ENCODE assay signal across 13 cellular contexts in genomic region chr20:56460459-56460858, GRCh38. TPM values are rescaled to one million over a fixed set of nuclear protein-coding genes. Genes with fewer than 3 reads are reported as not detected.
DNase-seq lines count a peak whose midpoint lies in the region; ATAC-seq and TF ChIP-seq lines count a peak whose summit lies in the region.
"Had no signal": no experiment of that assay in that cellular context is flagged by ENCODE, and none has a peak within 500 bp of the region (broad histone marks: within the 10 kb centered on the region; RNA-seq: fewer than 3 reads in every experiment).

No MANE protein-coding gene starts in this region.

- no peaks in the 10 kb centered on the region for H3K36me3 Mint-ChIP-seq in CD4-positive, CD25-positive, alpha-beta regulatory T cell
- peaks cover 11% of the 10 kb centered on the region for H3K36me3 Mint-ChIP-seq in activated T-helper 2 cell treated with anti-CD3 and anti-CD28 coated beads, Interferon-gamma antibody, Interleukin-2, Interleukin-4, amounts not matched to agents 10 μg/mL and 5 μg/mL and 100 μg/mL, durations not matched to agents 14 hours and 24 hours and 36 hours (ENCODE audit: low read depth)
- no peaks in the 10 kb centered on the region for H3K36me3 Mint-ChIP-seq in memory B cell

- DNase-seq in CD4-positive, CD25-positive, alpha-beta regulatory T cell = peak; percentile 9 to 75 (median 64)
- DNase-seq in DND-41 (no peak), memory B cell (ENCODE audit: low spot score in 2 of 2) (no peak), NAMALWA (ENCODE audit: low spot score) (no peak)
- peak; percentile 46 for DNase-seq in activated T-helper 2 cell treated with anti-CD3 and anti-CD28 coated beads, Interferon-gamma antibody, Interleukin-2, Interleukin-4, amounts not matched to agents 10 μg/mL and 5 μg/mL and 100 μg/mL, durations not matched to agents 14 hours and 24 hours and 36 hours (ENCODE audit: low spot score)
- DNase-seq: NCI-H446 treated with DMSO at 0.1 percent for 48 hours, transverse colon had no signal

- no peak overlapping the region for H2AFZ ChIP-seq in DND-41 (ENCODE audit: low read depth, low read length)

- H3K4me3 Mint-ChIP-seq in CD4-positive, CD25-positive, alpha-beta regulatory T cell = no peak overlapping the region
- H3K4me3 Mint-ChIP-seq in activated T-helper 2 cell treated with anti-CD3 and anti-CD28 coated beads, Interferon-gamma antibody, Interleukin-2, Interleukin-4, amounts not matched to agents 10 μg/mL and 5 μg/mL and 100 μg/mL, durations not matched to agents 14 hours and 24 hours and 36 hours (ENCODE audit: low read depth) = no peak overlapping the region
- no peak overlapping the region for H3K4me3 Mint-ChIP-seq in memory B cell
- H3K4me3 Mint-ChIP-seq: dendritic cell treated with granulocyte-macrophage colony-stimulating factor and Interleukin-4, amounts not matched to agents 40 ng/mL and 50 ng/mL, for 4 days had no signal

- TF ChIP-seq CTCF in DND-41 (IDR thresholded peaks at IDR 0.05; ENCODE audit: borderline replicate concordance, extremely low read depth, low read length, poor library complexity, severe bottlenecking) = no peak

- peaks cover 7 to 30% (median 13%) of the 10 kb centered on the region in 4 donors for H3K4me1 Mint-ChIP-seq in CD4-positive, CD25-positive, alpha-beta regulatory T cell
- H3K4me1 Mint-ChIP-seq in activated T-helper 2 cell treated with anti-CD3 and anti-CD28 coated beads, Interferon-gamma antibody, Interleukin-2, Interleukin-4, amounts not matched to agents 10 μg/mL and 5 μg/mL and 100 μg/mL, durations not matched to agents 14 hours and 24 hours and 36 hours (ENCODE audit: low read depth) = peaks cover 48% of the 10 kb centered on the region
- H3K4me1 Mint-ChIP-seq in memory B cell = no peaks in the 10 kb centered on the region

- H3K4me2 ChIP-seq in DND-41 (ENCODE audit: insufficient read depth, low read length) = no peak overlapping the region

- intact Hi-C loops in activated T-helper 2 cell treated with anti-CD3 and anti-CD28 coated beads, Interferon-gamma antibody, Interleukin-2, Interleukin-4, amounts not matched to agents 10 μg/mL and 5 μg/mL and 100 μg/mL, durations not matched to agents 14 hours and 24 hours and 36 hours (cut with micrococcal nuclease) = no loop called here

- H3K9ac ChIP-seq in DND-41 (ENCODE audit: low read depth, low read length) = no peak overlapping the region

- H3K9me3 ChIP-seq in CD4-positive, CD25-positive, alpha-beta regulatory T cell (ENCODE audit: control insufficient read depth in 2 of 2, low read length in 2 of 2) = no peaks in the 10 kb centered on the region
- H3K9me3 ChIP-seq in DND-41 (ENCODE audit: insufficient read depth, low read length, severe bottlenecking) = no peaks in the 10 kb centered on the region
- H3K9me3 ChIP-seq: ascending aorta, transverse colon had no signal

- peak overlapping the region; percentile 67 for H3K27ac ChIP-seq in CD4-positive, CD25-positive, alpha-beta regulatory T cell (ENCODE audit: insufficient read depth, low read length, poor library complexity, severe bottlenecking)
- no peak overlapping the region for H3K27ac ChIP-seq in DND-41 (ENCODE audit: low read length)
- H3K27ac ChIP-seq: ascending aorta, HL-60, transverse colon had no signal

- H4K20me1 ChIP-seq in DND-41 (ENCODE audit: insufficient read depth, low read length) = no peaks in the 10 kb centered on the region

- no peaks in the 10 kb centered on the region for H3K27me3 ChIP-seq in CD4-positive, CD25-positive, alpha-beta regulatory T cell (ENCODE audit: control insufficient read depth, insufficient read depth, low read length)
- peaks cover 5% of the 10 kb centered on the region for H3K27me3 ChIP-seq in DND-41 (ENCODE audit: insufficient read depth, low read length, poor library complexity)
- H3K27me3 ChIP-seq: ascending aorta, transverse colon had no signal

- H3K27ac Mint-ChIP-seq in CD4-positive, CD25-positive, alpha-beta regulatory T cell = peak overlapping the region; percentile 25 to 67 (median 66)
- H3K27ac Mint-ChIP-seq in activated T-helper 2 cell treated with anti-CD3 and anti-CD28 coated beads, Interferon-gamma antibody, Interleukin-2, Interleukin-4, amounts not matched to agents 10 μg/mL and 5 μg/mL and 100 μg/mL, durations not matched to agents 14 hours and 24 hours and 36 hours = peak overlapping the region; percentile 65
- no peak overlapping the region for H3K27ac Mint-ChIP-seq in memory B cell
- H3K27ac Mint-ChIP-seq: dendritic cell treated with granulocyte-macrophage colony-stimulating factor and Interleukin-4, amounts not matched to agents 40 ng/mL and 50 ng/mL, for 4 days had no signal

- H3K79me2 ChIP-seq in DND-41 (ENCODE audit: insufficient read depth, low read length) = no peaks in the 10 kb centered on the region

- H3K27me3 Mint-ChIP-seq in CD4-positive, CD25-positive, alpha-beta regulatory T cell = no peaks in the 10 kb centered on the region
- H3K27me3 Mint-ChIP-seq in activated T-helper 2 cell treated with anti-CD3 and anti-CD28 coated beads, Interferon-gamma antibody, Interleukin-2, Interleukin-4, amounts not matched to agents 10 μg/mL and 5 μg/mL and 100 μg/mL, durations not matched to agents 14 hours and 24 hours and 36 hours (ENCODE audit: low read depth) = no peaks in the 10 kb centered on the region
- no peaks in the 10 kb centered on the region for H3K27me3 Mint-ChIP-seq in memory B cell
- H3K27me3 Mint-ChIP-seq: dendritic cell treated with granulocyte-macrophage colony-stimulating factor and Interleukin-4, amounts not matched to agents 40 ng/mL and 50 ng/mL, for 4 days had no signal

- H3K9me3 Mint-ChIP-seq in CD4-positive, CD25-positive, alpha-beta regulatory T cell = no peaks in the 10 kb centered on the region
- no peaks in the 10 kb centered on the region for H3K9me3 Mint-ChIP-seq in activated T-helper 2 cell treated with anti-CD3 and anti-CD28 coated beads, Interferon-gamma antibody, Interleukin-2, Interleukin-4, amounts not matched to agents 10 μg/mL and 5 μg/mL and 100 μg/mL, durations not matched to agents 14 hours and 24 hours and 36 hours
- H3K9me3 Mint-ChIP-seq in memory B cell = no peaks in the 10 kb centered on the region
- H3K9me3 Mint-ChIP-seq: dendritic cell treated with granulocyte-macrophage colony-stimulating factor and Interleukin-4, amounts not matched to agents 40 ng/mL and 50 ng/mL, for 4 days had no signal

- no peak overlapping the region for H3K4me3 ChIP-seq in CD4-positive, CD25-positive, alpha-beta regulatory T cell (ENCODE audit: low read depth, low read length)
- no peak overlapping the region for H3K4me3 ChIP-seq in DND-41 (ENCODE audit: low read depth in 1 of 2, low read length in 2 of 2)
- H3K4me3 ChIP-seq: ascending aorta, transverse colon had no signal

- peak; percentile 62 to 85 for ATAC-seq in CD4-positive, CD25-positive, alpha-beta regulatory T cell (ENCODE audit: low read depth in 2 of 2)
- peak; percentile 53; the same call in 1 of the 3 replicates for ATAC-seq in DND-41 (ENCODE audit: insufficient read depth, low read depth)
- ATAC-seq in memory B cell (ENCODE audit: low read depth) = peak; percentile 69
- no peak for ATAC-seq in HG02678 (IDR thresholded peaks at IDR 0.05; ENCODE audit: unreplicated experiment)
- no peak for ATAC-seq in HG02610 (IDR thresholded peaks at IDR 0.05; ENCODE audit: unreplicated experiment)
- ATAC-seq: left lobe of liver had no signal

- peaks cover 6% of the 10 kb centered on the region for H3K4me1 ChIP-seq in CD4-positive, CD25-positive, alpha-beta regulatory T cell (ENCODE audit: control insufficient read depth, insufficient read depth, low read length, poor library complexity, severe bottlenecking)
- no peaks in the 10 kb centered on the region; the same call in 1 of the 2 replicates for H3K4me1 ChIP-seq in DND-41 (ENCODE audit: insufficient read depth, low read length)
- H3K4me1 ChIP-seq: ascending aorta, transverse colon had no signal

- peaks cover 6% of the 10 kb centered on the region for H3K36me3 ChIP-seq in CD4-positive, CD25-positive, alpha-beta regulatory T cell (ENCODE audit: control insufficient read depth, insufficient read depth, low read length)
- no peaks in the 10 kb centered on the region for H3K36me3 ChIP-seq in DND-41 (ENCODE audit: insufficient read depth, low read length)
- H3K36me3 ChIP-seq: ascending aorta, transverse colon had no signal

RNA-seq across cellular contexts. Expression of gene RTF2, which starts 8.0 kb away (rescaled TPM):
- 74.3 TPM for total RNA-seq in CD4-positive, CD25-positive, alpha-beta regulatory T cell
- polyA plus RNA-seq in CD4-positive, CD25-positive, alpha-beta regulatory T cell = 100 to 1,000 TPM; 110 to 133 (median 123) TPM
- 103 and 107 TPM in 2 replicates for total RNA-seq in activated T-helper 2 cell treated with anti-CD3 and anti-CD28 coated beads, Interferon-gamma antibody, Interleukin-2, Interleukin-4, amounts not matched to agents 10 μg/mL and 5 μg/mL and 100 μg/mL, durations not matched to agents 14 hours and 24 hours and 36 hours

RNA-seq across cellular contexts. Expression of gene CASS4, which starts 48.4 kb away (rescaled TPM):
- total RNA-seq in CD4-positive, CD25-positive, alpha-beta regulatory T cell = 9.8 TPM
- polyA plus RNA-seq in CD4-positive, CD25-positive, alpha-beta regulatory T cell = 1 to 10 TPM in 3 of 4 donors, under 1 TPM in 1; 0.96 to 4.0 (median 2.9) TPM
- 4.6 and 4.7 TPM in 2 replicates for total RNA-seq in activated T-helper 2 cell treated with anti-CD3 and anti-CD28 coated beads, Interferon-gamma antibody, Interleukin-2, Interleukin-4, amounts not matched to agents 10 μg/mL and 5 μg/mL and 100 μg/mL, durations not matched to agents 14 hours and 24 hours and 36 hours

Comparison
In these comparisons a context has a peak if more than half of its experiments do, and no peak if none do; other contexts are left out.
1. ATAC-seq: peak in CD4-positive, CD25-positive, alpha-beta regulatory T cell (2 of 2), DND-41 (single experiment) and memory B cell (single experiment); none in HG02678 (single experiment) and HG02610 (single experiment).
2. DNase-seq: peak in CD4-positive, CD25-positive, alpha-beta regulatory T cell (3 of 3) and activated T-helper 2 cell treated with anti-CD3 and anti-CD28 coated beads, Interferon-gamma antibody, Interleukin-2, Interleukin-4, amounts not matched to agents 10 μg/mL and 5 μg/mL and 100 μg/mL, durations not matched to agents 14 hours and 24 hours and 36 hours (single experiment); none in DND-41 (single experiment), memory B cell (0 of 2) and NAMALWA (single experiment).